Comparison of ENCODE assay signal across 8 cellular contexts in the genomic region with DNA sequence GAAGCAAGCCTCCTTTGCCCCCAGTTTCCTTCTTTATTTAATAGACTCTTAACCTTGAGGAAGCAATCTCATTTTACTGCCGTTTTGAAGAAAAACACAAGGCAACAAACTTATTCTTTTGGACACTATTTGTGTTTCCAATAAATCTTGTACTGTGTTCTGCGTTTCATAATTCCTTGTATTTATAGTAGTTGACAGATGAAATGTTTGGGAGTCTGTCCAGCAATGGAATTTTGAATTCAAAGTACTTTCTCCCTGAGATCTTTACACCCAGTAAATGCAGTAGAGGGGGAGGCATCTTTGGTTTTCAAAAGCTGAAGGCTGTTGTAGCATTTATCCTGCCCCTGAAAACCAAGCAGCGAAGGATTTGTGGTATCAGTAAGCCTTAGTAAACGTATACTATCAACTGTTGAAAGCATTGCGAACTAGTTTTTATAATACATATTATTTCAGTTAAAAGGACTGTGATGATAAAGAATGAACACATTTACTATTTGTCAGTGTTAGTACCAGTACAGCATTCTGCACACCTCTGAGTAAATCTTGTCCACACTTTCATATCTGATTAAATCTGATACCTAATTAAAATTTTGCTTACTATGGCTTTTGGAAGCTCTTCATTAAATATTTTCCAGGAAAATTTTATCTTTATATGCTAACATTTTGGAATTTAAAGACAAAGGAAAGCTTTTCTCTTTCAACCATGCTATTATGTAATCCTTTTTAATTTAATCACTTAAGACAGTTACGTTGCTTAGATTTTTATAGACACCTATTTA.
DNase-seq lines count a peak whose midpoint lies in the region; ATAC-seq and TF ChIP-seq lines count a peak whose summit lies in the region.

No MANE protein-coding gene starts in this region.

- no peaks in the 10 kb centered on the region for H3K9me3 ChIP-seq in GM23248 (ENCODE audit: low read depth)
- no peaks in the 10 kb centered on the region for H3K9me3 ChIP-seq in smooth muscle cell (replicated peaks; ENCODE audit: low read depth)

- no peaks in the 10 kb centered on the region for H3K27me3 ChIP-seq in GM23248 (replicated peaks; ENCODE audit: insufficient read depth)
- no peaks in the 10 kb centered on the region for H3K27me3 ChIP-seq in smooth muscle cell (ENCODE audit: low read depth)

- TF ChIP-seq CTCF in WTC11 (IDR thresholded peaks at IDR 0.05) = no peak
- no peak for TF ChIP-seq CTCF in foreskin fibroblast (IDR thresholded peaks at IDR 0.05; ENCODE audit: low read depth, low read length)
- TF ChIP-seq CTCF in smooth muscle cell (IDR thresholded peaks at IDR 0.05; ENCODE audit: borderline replicate concordance, insufficient read depth, poor library complexity, severe bottlenecking) = no peak

- 34 to 36% methylated on average over 6 of the region's 6 CpGs for WGBS in GM23248 (ENCODE audit: low coverage in 1 of 2, low lambda C conversion rate in 2 of 2, missing lambda C conversion rate in 2 of 2), 2 experiments
- 40% methylated on average over 6 of the region's 6 CpGs for WGBS in smooth muscle cell (ENCODE audit: low lambda C conversion rate)

- peaks cover 16% of the 10 kb centered on the region; the same call in 1 of the 2 replicates for H3K4me1 ChIP-seq in GM23248 (ENCODE audit: insufficient read depth)
- no peaks in the 10 kb centered on the region for H3K4me1 ChIP-seq in smooth muscle cell (ENCODE audit: low read depth)

- H3K36me3 ChIP-seq in GM23248 (ENCODE audit: low read depth) = no peaks in the 10 kb centered on the region
- H3K36me3 ChIP-seq in smooth muscle cell (ENCODE audit: low read depth) = no peaks in the 10 kb centered on the region

- H3K27ac Mint-ChIP-seq in WTC11 = peak overlapping the region; percentile 42; the same call in 1 of the 2 replicates

- H3K4me3 Mint-ChIP-seq in WTC11 = no peak overlapping the region

- H3K79me2 ChIP-seq in GM23248 (ENCODE audit: insufficient read depth) (peaks cover 25% of the 10 kb centered on the region), smooth muscle cell (ENCODE audit: low read depth) (no peaks in the 10 kb centered on the region)

- in situ Hi-C loops in GM23248 (cut with MboI) = no loop called here

- H3K9me3 Mint-ChIP-seq in WTC11 = peaks cover 9% of the 10 kb centered on the region

- peaks cover 46% of the 10 kb centered on the region for H3K36me3 Mint-ChIP-seq in WTC11

- H2AFZ ChIP-seq in GM23248 (peak overlapping the region; percentile 97), smooth muscle cell (ENCODE audit: low read depth) (peak overlapping the region; percentile 15)

- H3K4me2 ChIP-seq in GM23248 (ENCODE audit: unreplicated experiment) (peak overlapping the region; percentile 91), smooth muscle cell (peak overlapping the region; percentile 60)

- POLR2A ChIA-PET in WTC11 (lab: Charles Lee) = no interaction called here

- peak overlapping the region; percentile 92 for H3K27ac ChIP-seq in GM23248
- peak overlapping the region; percentile 8 for H3K27ac ChIP-seq in smooth muscle cell (ENCODE audit: low read depth)

- H3K4me3 ChIP-seq in GM23248 = peak overlapping the region; percentile 85
- peak overlapping the region; percentile 58 to 67 for H3K4me3 ChIP-seq in foreskin fibroblast (ENCODE audit: low read depth in 1 of 2, low read length in 2 of 2)
- H3K4me3 ChIP-seq in smooth muscle cell = peak overlapping the region; percentile 19

- H4K20me1 ChIP-seq in GM23248 (ENCODE audit: insufficient read depth) = no peaks in the 10 kb centered on the region
- no peaks in the 10 kb centered on the region for H4K20me1 ChIP-seq in smooth muscle cell (ENCODE audit: low read depth)

- peaks cover 18% of the 10 kb centered on the region for H3F3A ChIP-seq in GM23248 (ENCODE audit: insufficient read depth)
- no peaks in the 10 kb centered on the region for H3F3A ChIP-seq in smooth muscle cell (ENCODE audit: low read depth)

- H3K9ac ChIP-seq in GM23248 (peak overlapping the region; percentile 92), smooth muscle cell (ENCODE audit: low read depth) (no peak overlapping the region)

- CTCF ChIA-PET in WTC11 (lab: Charles Lee) = interaction anchor here (1.2 to 3.2 kb wide), 3 partner anchors 22 to 43 kb away, joined by 3 to 17 read pairs (median 4); no protein-coding TSS in a partner anchor

- peak; percentile 37 for DNase-seq in GM23248
- no peak for DNase-seq in WTC11 (ENCODE audit: low spot score)
- peak in 1 of 2 donors; percentile 26 for DNase-seq in foreskin fibroblast
- DNase-seq in smooth muscle cell (lab: John Stamatoyannopoulos, UW; ENCODE audit: unreplicated experiment) = no peak
- DNase-seq in NCI-H345 (lab: John Stamatoyannopoulos, UW) = no peak
- DNase-seq in left lobe of liver (ENCODE audit: low spot score) = no peak

- H3K4me1 Mint-ChIP-seq in WTC11 = peaks cover 4% of the 10 kb centered on the region

- H3K9me2 ChIP-seq in GM23248 (ENCODE audit: insufficient read depth) = no peaks in the 10 kb centered on the region

- no peaks in the 10 kb centered on the region for H3K27me3 Mint-ChIP-seq in WTC11 (ENCODE audit: low read depth)

- no peak for ATAC-seq in WTC11
- ATAC-seq in HG02852 (IDR thresholded peaks at IDR 0.05; ENCODE audit: unreplicated experiment) = no peak
- ATAC-seq in left lobe of liver = no peak
- no peak for ATAC-seq in GM21360 (IDR thresholded peaks at IDR 0.05; ENCODE audit: unreplicated experiment)

TF ChIP-seq in WTC11, 78 proteins besides CTCF, POLR2A, EP300 and RAD21 (continues in another document):
- no peak for TF ChIP-seq TEAD1 (CRISPR knock-in tag; IDR thresholded peaks at IDR 0.05)
- TF ChIP-seq PREB (CRISPR knock-in tag; IDR thresholded peaks at IDR 0.05; ENCODE audit: borderline replicate concordance) = no peak
- TF ChIP-seq, protein P1, sequence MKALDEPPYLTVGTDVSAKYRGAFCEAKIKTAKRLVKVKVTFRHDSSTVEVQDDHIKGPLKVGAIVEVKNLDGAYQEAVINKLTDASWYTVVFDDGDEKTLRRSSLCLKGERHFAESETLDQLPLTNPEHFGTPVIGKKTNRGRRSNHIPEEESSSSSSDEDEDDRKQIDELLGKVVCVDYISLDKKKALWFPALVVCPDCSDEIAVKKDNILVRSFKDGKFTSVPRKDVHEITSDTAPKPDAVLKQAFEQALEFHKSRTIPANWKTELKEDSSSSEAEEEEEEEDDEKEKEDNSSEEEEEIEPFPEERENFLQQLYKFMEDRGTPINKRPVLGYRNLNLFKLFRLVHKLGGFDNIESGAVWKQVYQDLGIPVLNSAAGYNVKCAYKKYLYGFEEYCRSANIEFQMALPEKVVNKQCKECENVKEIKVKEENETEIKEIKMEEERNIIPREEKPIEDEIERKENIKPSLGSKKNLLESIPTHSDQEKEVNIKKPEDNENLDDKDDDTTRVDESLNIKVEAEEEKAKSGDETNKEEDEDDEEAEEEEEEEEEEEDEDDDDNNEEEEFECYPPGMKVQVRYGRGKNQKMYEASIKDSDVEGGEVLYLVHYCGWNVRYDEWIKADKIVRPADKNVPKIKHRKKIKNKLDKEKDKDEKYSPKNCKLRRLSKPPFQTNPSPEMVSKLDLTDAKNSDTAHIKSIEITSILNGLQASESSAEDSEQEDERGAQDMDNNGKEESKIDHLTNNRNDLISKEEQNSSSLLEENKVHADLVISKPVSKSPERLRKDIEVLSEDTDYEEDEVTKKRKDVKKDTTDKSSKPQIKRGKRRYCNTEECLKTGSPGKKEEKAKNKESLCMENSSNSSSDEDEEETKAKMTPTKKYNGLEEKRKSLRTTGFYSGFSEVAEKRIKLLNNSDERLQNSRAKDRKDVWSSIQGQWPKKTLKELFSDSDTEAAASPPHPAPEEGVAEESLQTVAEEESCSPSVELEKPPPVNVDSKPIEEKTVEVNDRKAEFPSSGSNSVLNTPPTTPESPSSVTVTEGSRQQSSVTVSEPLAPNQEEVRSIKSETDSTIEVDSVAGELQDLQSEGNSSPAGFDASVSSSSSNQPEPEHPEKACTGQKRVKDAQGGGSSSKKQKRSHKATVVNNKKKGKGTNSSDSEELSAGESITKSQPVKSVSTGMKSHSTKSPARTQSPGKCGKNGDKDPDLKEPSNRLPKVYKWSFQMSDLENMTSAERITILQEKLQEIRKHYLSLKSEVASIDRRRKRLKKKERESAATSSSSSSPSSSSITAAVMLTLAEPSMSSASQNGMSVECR (CRISPR knock-in tag; IDR thresholded peaks at IDR 0.05; ENCODE audit: borderline replicate concordance) = no peak
- TF ChIP-seq SP1 (CRISPR knock-in tag; conservative IDR thresholded peaks at IDR 0.05) = no peak
- no peak for TF ChIP-seq ATF1 (CRISPR knock-in tag; IDR thresholded peaks at IDR 0.05)
- no peak for TF ChIP-seq MXD4 (CRISPR knock-in tag; IDR thresholded peaks at IDR 0.05; ENCODE audit: borderline replicate concordance)
- no peak for TF ChIP-seq MAX (CRISPR knock-in tag; IDR thresholded peaks at IDR 0.05)
- TF ChIP-seq CDX4 (CRISPR knock-in tag; IDR thresholded peaks at IDR 0.05; ENCODE audit: borderline replicate concordance) = no peak
- TF ChIP-seq, protein P2, sequence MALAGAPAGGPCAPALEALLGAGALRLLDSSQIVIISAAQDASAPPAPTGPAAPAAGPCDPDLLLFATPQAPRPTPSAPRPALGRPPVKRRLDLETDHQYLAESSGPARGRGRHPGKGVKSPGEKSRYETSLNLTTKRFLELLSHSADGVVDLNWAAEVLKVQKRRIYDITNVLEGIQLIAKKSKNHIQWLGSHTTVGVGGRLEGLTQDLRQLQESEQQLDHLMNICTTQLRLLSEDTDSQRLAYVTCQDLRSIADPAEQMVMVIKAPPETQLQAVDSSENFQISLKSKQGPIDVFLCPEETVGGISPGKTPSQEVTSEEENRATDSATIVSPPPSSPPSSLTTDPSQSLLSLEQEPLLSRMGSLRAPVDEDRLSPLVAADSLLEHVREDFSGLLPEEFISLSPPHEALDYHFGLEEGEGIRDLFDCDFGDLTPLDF (CRISPR knock-in tag; IDR thresholded peaks at IDR 0.05) = no peak
- no peak for TF ChIP-seq ETV6 (CRISPR knock-in tag; IDR thresholded peaks at IDR 0.05)

Comparison
In these comparisons a context has a peak if more than half of its experiments do, and no peak if none do; other contexts are left out.
1. H3K4me3 ChIP-seq: peak in every context shown above with its lines; median percentile 85 in GM23248; 62 in foreskin fibroblast; 19 in smooth muscle cell.